In genomic region chr5:170482511-170482910, GRCh38 we compare ENCODE assay signal across 1 cellular context.
TF ChIP-seq lines count a peak whose summit lies in the region.

No MANE protein-coding gene starts in this region.

TF ChIP-seq in WTC11, 78 proteins besides CTCF, POLR2A, EP300 and RAD21:
- TF ChIP-seq CDX4 (CRISPR knock-in tag; IDR thresholded peaks at IDR 0.05; ENCODE audit: borderline replicate concordance) = no peak
- TF ChIP-seq STAT6 (CRISPR knock-in tag; conservative IDR thresholded peaks at IDR 0.05; ENCODE audit: low read depth) = no peak
- no peak for TF ChIP-seq AFF4 (CRISPR knock-in tag; IDR thresholded peaks at IDR 0.05; ENCODE audit: borderline replicate concordance)
- no peak for TF ChIP-seq RORB (CRISPR knock-in tag; IDR thresholded peaks at IDR 0.05)
- TF ChIP-seq ATF6 (CRISPR knock-in tag; IDR thresholded peaks at IDR 0.05) = no peak
- no peak for TF ChIP-seq JAZF1 (CRISPR knock-in tag; IDR thresholded peaks at IDR 0.05)
- no peak for TF ChIP-seq OVOL2 (CRISPR knock-in tag; IDR thresholded peaks at IDR 0.05; ENCODE audit: borderline replicate concordance)
- TF ChIP-seq IRF2 (CRISPR knock-in tag; IDR thresholded peaks at IDR 0.05; ENCODE audit: borderline replicate concordance, low read depth) = no peak
- no peak for TF ChIP-seq ZNF396 (CRISPR knock-in tag; IDR thresholded peaks at IDR 0.05; ENCODE audit: borderline replicate concordance)
- TF ChIP-seq ARID4B (CRISPR knock-in tag; IDR thresholded peaks at IDR 0.05; ENCODE audit: borderline replicate concordance) = no peak
- TF ChIP-seq ZBTB43 (CRISPR knock-in tag; IDR thresholded peaks at IDR 0.05) = no peak
- TF ChIP-seq SMAD3 (CRISPR knock-in tag; IDR thresholded peaks at IDR 0.05; ENCODE audit: borderline replicate concordance) = no peak
- no peak for TF ChIP-seq ELF4 (CRISPR knock-in tag; IDR thresholded peaks at IDR 0.05; ENCODE audit: low read depth)
- TF ChIP-seq ZNF416 (CRISPR knock-in tag; IDR thresholded peaks at IDR 0.05) = no peak
- TF ChIP-seq NR2C2 (CRISPR knock-in tag; IDR thresholded peaks at IDR 0.05) = no peak
- no peak for TF ChIP-seq AR (CRISPR knock-in tag; IDR thresholded peaks at IDR 0.05)
TF ChIP-seq in WTC11: peak in this region for 0.
